In the genomic region with DNA sequence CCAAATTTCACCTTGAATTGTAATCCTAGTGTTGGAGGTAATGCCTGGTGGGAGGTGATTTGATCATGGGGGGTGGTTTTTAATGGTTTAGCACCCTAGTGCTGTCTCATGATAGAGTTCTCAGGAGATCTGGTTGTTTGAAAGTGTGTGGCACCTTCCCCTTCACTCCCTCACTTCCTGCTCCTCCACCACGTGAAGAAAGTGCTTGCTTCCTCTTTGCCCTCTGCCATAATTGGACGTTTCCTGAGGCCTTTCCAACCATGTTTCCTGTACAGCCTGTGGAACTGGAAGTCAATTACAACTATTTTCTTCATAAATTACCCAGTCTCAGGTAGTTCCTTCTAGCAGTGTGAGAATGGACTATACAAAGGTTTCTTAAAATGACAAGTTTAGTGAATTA, we compare ENCODE assay signal across 15 cellular contexts.
"Had no signal": no experiment of that assay in that cellular context is flagged by ENCODE, and none has a peak within 500 bp of the region (broad histone marks: within the 10 kb centered on the region; RNA-seq: fewer than 3 reads in every experiment).

No MANE protein-coding gene starts in this region.

- H3K27me3 Mint-ChIP-seq: naive thymus-derived CD8-positive, alpha-beta T cell had no signal

- FAIRE-seq: islet of Langerhans, small intestine had no signal

- H3K27me3 ChIP-seq: body of pancreas, gastrocnemius medialis, heart right ventricle, right atrium auricular region, thyroid gland, uterus had no signal

- H3K27ac Mint-ChIP-seq: naive thymus-derived CD8-positive, alpha-beta T cell had no signal

- H3K27ac ChIP-seq: body of pancreas, gastrocnemius medialis, heart right ventricle, right atrium auricular region, thyroid gland, uterus, WERI-Rb-1 had no signal

- H3K36me3 Mint-ChIP-seq: naive thymus-derived CD8-positive, alpha-beta T cell had no signal

- H3K36me3 ChIP-seq: gastrocnemius medialis, heart right ventricle, right atrium auricular region, thyroid gland, uterus, WERI-Rb-1 had no signal

- DNase-seq: activated CD4-positive, alpha-beta T cell treated with anti-CD3 and anti-CD28 coated beads for 48 hours; activated naive CD4-positive, alpha-beta T cell treated with anti-CD3 and anti-CD28 coated beads, Interleukin-2, amount 50 U/mL, for 16 hours; body of pancreas; central memory CD4-positive, alpha-beta T cell; effector memory CD4-positive, alpha-beta T cell; gastrocnemius medialis; heart right ventricle; naive thymus-derived CD8-positive, alpha-beta T cell; posterior cingulate gyrus; small intestine; thyroid gland; uterus; WERI-Rb-1 had no signal

- H3K9me3 ChIP-seq: body of pancreas, gastrocnemius medialis, heart right ventricle, right atrium auricular region, thyroid gland, uterus had no signal

- H3K4me1 ChIP-seq: body of pancreas, gastrocnemius medialis, right atrium auricular region, thyroid gland, uterus had no signal

- ATAC-seq: body of pancreas; gastrocnemius medialis; heart right ventricle; naive thymus-derived CD8-positive, alpha-beta T cell had no signal

- H3K4me3 Mint-ChIP-seq: naive thymus-derived CD8-positive, alpha-beta T cell had no signal

- H3K4me3 ChIP-seq: body of pancreas, gastrocnemius medialis, heart right ventricle, right atrium auricular region, thyroid gland, uterus had no signal
